Comparison of ENCODE assay signal across 28 cellular contexts in genomic region chr7:136136906-136137305, GRCh38.
"Had no signal": no experiment of that assay in that cellular context is flagged by ENCODE, and none has a peak within 500 bp of the region (broad histone marks: within the 10 kb centered on the region; RNA-seq: fewer than 3 reads in every experiment).

No MANE protein-coding gene starts in this region.

- H3K4me3 ChIP-seq: left lung, lower lobe of right lung, pancreas, psoas muscle, right atrium auricular region, smooth muscle cell, tibial nerve had no signal

- H3K27me3 ChIP-seq: left lung, right atrium auricular region had no signal

- H3K4me3 Mint-ChIP-seq: activated CD4-positive, alpha-beta memory T cell treated with anti-CD3 and anti-CD28 coated beads, Interleukin-2, amount 10 ng/mL, durations not matched to agents 7 days and 5 days; activated CD4-positive, alpha-beta T cell treated with anti-CD3 and anti-CD28 coated beads, Interleukin-2, amount 10 ng/mL, durations not matched to agents 7 days and 5 days; activated naive CD4-positive, alpha-beta T cell treated with anti-CD3 and anti-CD28 coated beads, Interleukin-2, amount 50 U/mL, for 24 hours; activated naive CD8-positive, alpha-beta T cell treated with anti-CD3 and anti-CD28 coated beads, Interleukin-2, amount 50 U/mL, for 24 hours; activated T-cell treated with anti-CD3 and anti-CD28 coated beads, Interleukin-2, amount 50 U/mL, for 4 hours; activated T-helper 17 cell treated with anti-CD3 and anti-CD28 coated beads, Interleukin-2, amount 50 U/mL, for 72 hours; central memory CD8-positive, alpha-beta T cell; natural killer cell treated with Interleukin-12 subunit alpha and Interleukin-12 subunit beta and Interleukin-15 and Interleukin-18, amount 100 ng/mL, for 72 hours; WTC11 had no signal

- H3K27ac ChIP-seq: left lung, lower lobe of right lung, pancreas, psoas muscle, right atrium auricular region, tibial nerve had no signal

- H3K4me1 ChIP-seq: left lung, lower lobe of right lung, pancreas, psoas muscle, right atrium auricular region, tibial nerve had no signal

- H3K27ac Mint-ChIP-seq: activated CD4-positive, alpha-beta memory T cell treated with anti-CD3 and anti-CD28 coated beads, Interleukin-2, amount 10 ng/mL, durations not matched to agents 7 days and 5 days; activated CD4-positive, alpha-beta T cell treated with anti-CD3 and anti-CD28 coated beads, Interleukin-2, amount 10 ng/mL, durations not matched to agents 7 days and 5 days; activated naive CD4-positive, alpha-beta T cell treated with anti-CD3 and anti-CD28 coated beads, Interleukin-2, amount 50 U/mL, for 24 hours; activated naive CD8-positive, alpha-beta T cell treated with anti-CD3 and anti-CD28 coated beads, Interleukin-2, amount 50 U/mL, for 24 hours; activated T-helper 17 cell treated with anti-CD3 and anti-CD28 coated beads, Interleukin-2, amount 50 U/mL, for 72 hours; natural killer cell treated with Interleukin-12 subunit alpha and Interleukin-12 subunit beta and Interleukin-15 and Interleukin-18, amount 100 ng/mL, for 72 hours; WTC11 had no signal

- H3K9me3 ChIP-seq: left lung, lower lobe of right lung, pancreas, psoas muscle, right atrium auricular region, tibial nerve had no signal

- H3K4me2 ChIP-seq: smooth muscle cell had no signal

- H3K36me3 Mint-ChIP-seq: WTC11 had no signal

- H3K27me3 Mint-ChIP-seq: activated CD4-positive, alpha-beta memory T cell treated with anti-CD3 and anti-CD28 coated beads, Interleukin-2, amount 10 ng/mL, durations not matched to agents 7 days and 5 days; activated CD4-positive, alpha-beta T cell treated with anti-CD3 and anti-CD28 coated beads, Interleukin-2, amount 10 ng/mL, durations not matched to agents 7 days and 5 days; activated naive CD4-positive, alpha-beta T cell treated with anti-CD3 and anti-CD28 coated beads, Interleukin-2, amount 50 U/mL, for 24 hours; activated naive CD8-positive, alpha-beta T cell treated with anti-CD3 and anti-CD28 coated beads, Interleukin-2, amount 50 U/mL, for 24 hours; activated T-helper 17 cell treated with anti-CD3 and anti-CD28 coated beads, Interleukin-2, amount 50 U/mL, for 72 hours; central memory CD8-positive, alpha-beta T cell; natural killer cell treated with Interleukin-12 subunit alpha and Interleukin-12 subunit beta and Interleukin-15 and Interleukin-18, amount 100 ng/mL, for 72 hours had no signal

- H3K9me3 Mint-ChIP-seq: activated CD4-positive, alpha-beta memory T cell treated with anti-CD3 and anti-CD28 coated beads, Interleukin-2, amount 10 ng/mL, durations not matched to agents 7 days and 5 days; activated naive CD4-positive, alpha-beta T cell treated with anti-CD3 and anti-CD28 coated beads, Interleukin-2, amount 50 U/mL, for 24 hours; activated naive CD8-positive, alpha-beta T cell treated with anti-CD3 and anti-CD28 coated beads, Interleukin-2, amount 50 U/mL, for 24 hours; activated T-cell treated with anti-CD3 and anti-CD28 coated beads, Interleukin-2, amount 50 U/mL, for 4 hours; activated T-helper 17 cell treated with anti-CD3 and anti-CD28 coated beads, Interleukin-2, amount 50 U/mL, for 72 hours; central memory CD8-positive, alpha-beta T cell; natural killer cell treated with Interleukin-12 subunit alpha and Interleukin-12 subunit beta and Interleukin-15 and Interleukin-18, amount 100 ng/mL, for 72 hours; WTC11 had no signal

- H3K36me3 ChIP-seq: left lung, lower lobe of right lung, pancreas, right atrium auricular region, tibial nerve had no signal

- H3K4me1 Mint-ChIP-seq: activated CD4-positive, alpha-beta T cell treated with anti-CD3 and anti-CD28 coated beads, Interleukin-2, amount 10 ng/mL, durations not matched to agents 7 days and 5 days; activated naive CD4-positive, alpha-beta T cell treated with anti-CD3 and anti-CD28 coated beads, Interleukin-2, amount 50 U/mL, for 24 hours; activated naive CD8-positive, alpha-beta T cell treated with anti-CD3 and anti-CD28 coated beads, Interleukin-2, amount 50 U/mL, for 24 hours; central memory CD8-positive, alpha-beta T cell had no signal

- DNase-seq: activated CD4-positive, alpha-beta memory T cell treated with anti-CD3 and anti-CD28 coated beads, Interleukin-2, amount 10 ng/mL, durations not matched to agents 7 days and 5 days; activated CD4-positive, alpha-beta T cell treated with anti-CD3 and anti-CD28 coated beads for 1 hour; activated CD4-positive, alpha-beta T cell treated with anti-CD3 and anti-CD28 coated beads, Interleukin-2, amount 10 ng/mL, durations not matched to agents 7 days and 5 days; activated CD8-positive, alpha-beta memory T cell treated with anti-CD3 and anti-CD28 coated beads, Interleukin-2, amount 50 U/mL, for 48 hours; activated naive CD8-positive, alpha-beta T cell treated with anti-CD3 and anti-CD28 coated beads, Interleukin-2, amount 50 U/mL, for 24 hours; activated T-cell treated with anti-CD3 and anti-CD28 coated beads, Interleukin-2, amount 50 U/mL, for 4 hours; amygdala; dermis blood vessel endothelial cell; effector CD8-positive, alpha-beta T cell; left lung; lower lobe of right lung; mesenchymal stem cell; nucleus accumbens; pancreas; psoas muscle; stimulated activated CD4-positive, alpha-beta T cell treated with anti-CD3 and anti-CD28 coated beads, Interleukin-2, amount 100 ng/mL, for 48 hours; stimulated activated naive CD4-positive, alpha-beta T cell treated with Interleukin-2 at 50 U/mL for 16 hours; T-helper 2 cell had no signal

- ATAC-seq: activated naive CD8-positive, alpha-beta T cell treated with anti-CD3 and anti-CD28 coated beads, Interleukin-2, amount 50 U/mL, for 24 hours; activated T-cell treated with anti-CD3 and anti-CD28 coated beads, Interleukin-2, amount 50 U/mL, for 4 hours; activated T-helper 17 cell treated with anti-CD3 and anti-CD28 coated beads, Interleukin-2, amount 50 U/mL, for 72 hours; left lung; lower lobe of right lung; natural killer cell treated with Interleukin-12 subunit alpha and Interleukin-12 subunit beta and Interleukin-15 and Interleukin-18, amount 100 ng/mL, for 72 hours; pancreas; psoas muscle; WTC11 had no signal

- FAIRE-seq: frontal cortex, islet of Langerhans, pancreas had no signal
